In the genomic region with DNA sequence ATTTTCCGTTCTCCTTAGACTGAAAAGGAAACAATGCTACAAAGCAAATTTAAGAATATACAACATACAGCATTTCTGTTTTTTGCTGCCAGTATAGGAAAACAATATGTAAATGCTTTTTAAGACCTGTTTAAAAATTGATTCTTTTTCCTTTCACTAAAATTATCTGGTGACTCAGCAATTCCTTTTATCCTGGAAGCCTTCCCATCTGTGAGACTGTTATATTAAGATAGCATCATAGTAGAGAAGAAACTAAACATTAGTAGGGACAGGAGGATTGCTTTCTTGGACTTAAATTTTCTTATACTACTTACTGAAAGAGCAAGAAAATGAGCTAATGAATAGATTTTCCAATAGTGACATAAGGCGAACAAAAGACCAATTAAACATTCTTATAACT, we compare ENCODE assay signal across 17 cellular contexts. TPM values are rescaled to one million over a fixed set of nuclear protein-coding genes. Genes with fewer than 3 reads are reported as not detected.
A peak's percentile ranks its signal among the peaks of the same experiment; 100 is the strongest.
DNase-seq lines count a peak whose midpoint lies in the region; ATAC-seq, FAIRE-seq and TF ChIP-seq lines count a peak whose summit lies in the region.
"Had no signal": no experiment of that assay in that cellular context is flagged by ENCODE, and none has a peak within 500 bp of the region (broad histone marks: within the 10 kb centered on the region; RNA-seq: fewer than 3 reads in every experiment).

No MANE protein-coding gene starts in this region.

- no peaks in the 10 kb centered on the region for H3K36me3 ChIP-seq in endothelial cell of umbilical vein (ENCODE audit: control insufficient read depth in 2 of 2, extremely low read depth in 1 of 2, insufficient read depth in 2 of 2, low read length in 2 of 2)
- peaks cover 0 to 10% (median 0%) of the 10 kb centered on the region in 3 donors for H3K36me3 ChIP-seq in pancreas
- H3K36me3 ChIP-seq: prostate gland had no signal

- H3K4me1 ChIP-seq in endothelial cell of umbilical vein (ENCODE audit: control insufficient read depth, extremely low read depth, insufficient read depth, low read length) (peaks cover 28% of the 10 kb centered on the region), pancreas (peaks cover 0 to 1% (median 0%) of the 10 kb centered on the region in 3 donors)
- H3K4me1 ChIP-seq: prostate gland had no signal

- peak overlapping the region; percentile 87 for H3K4me2 ChIP-seq in endothelial cell of umbilical vein (ENCODE audit: insufficient read depth, low read length)

- H3K9me1 ChIP-seq in endothelial cell of umbilical vein (replicated peaks; ENCODE audit: control insufficient read depth, extremely low read depth, insufficient read depth, low read length): no peaks in the 10 kb centered on the region

- peak overlapping the region; percentile 16 for H3K27ac Mint-ChIP-seq in neural crest cell (ENCODE audit: unreplicated experiment)

- no peak for TF ChIP-seq POLR2A in endothelial cell of umbilical vein (IDR thresholded peaks at IDR 0.05; ENCODE audit: low read depth, low read length)

- FAIRE-seq in endothelial cell of umbilical vein (lab: Jason Lieb, UNC) (peak; percentile 31), pancreas (lab: Jason Lieb, UNC) (no peak)

- H3K9me3 ChIP-seq in AG04450 (ENCODE audit: control insufficient read depth, insufficient read depth, low read length) (no peaks in the 10 kb centered on the region), endothelial cell of umbilical vein (replicated peaks; ENCODE audit: control insufficient read depth, insufficient read depth, low read length) (no peaks in the 10 kb centered on the region), pancreas (no peaks in the 10 kb centered on the region)
- H3K9me3 ChIP-seq: MG63, prostate gland had no signal

- ATAC-seq in GM21717 (IDR thresholded peaks at IDR 0.05; ENCODE audit: unreplicated experiment) (no peak), pancreas (no peak)

- TF ChIP-seq CTCF in AG04450 (IDR thresholded peaks at IDR 0.05; ENCODE audit: low read depth, low read length) (no peak), endothelial cell of umbilical vein (IDR thresholded peaks at IDR 0.05; ENCODE audit: extremely low read depth in 1 of 2, insufficient read depth in 1 of 2, low read depth in 1 of 2, low read length in 2 of 2) (no peak), neural crest cell (conservative IDR thresholded peaks at IDR 0.05) (no peak), pancreas (IDR thresholded peaks at IDR 0.05) (no peak)

- H3K4me3 ChIP-seq in AG04450 (ENCODE audit: low read depth, low read length): no peak overlapping the region
- peak overlapping the region in 1 of 3 experiments; percentile 32 for H3K4me3 ChIP-seq in endothelial cell of umbilical vein (replicated peaks in 1 of 3; ENCODE audit: insufficient read depth in 1 of 3, low read depth in 1 of 3, low read length in 3 of 3)
- H3K4me3 ChIP-seq in pancreas: no peak overlapping the region
- H3K4me3 ChIP-seq: MG63, prostate gland had no signal

- H3K27ac ChIP-seq in AG04450 (ENCODE audit: low read depth, low read length) (no peak overlapping the region), endothelial cell of umbilical vein (ENCODE audit: insufficient read depth, low read depth, low read length) (peak overlapping the region; percentile 70), pancreas (no peak overlapping the region)
- H3K27ac ChIP-seq: prostate gland, WERI-Rb-1 had no signal

- H3K27me3 Mint-ChIP-seq in neural crest cell (ENCODE audit: low read depth): no peaks in the 10 kb centered on the region

- peak overlapping the region; percentile 68 for H3K9ac ChIP-seq in endothelial cell of umbilical vein (replicated peaks; ENCODE audit: extremely low read depth, insufficient read depth, low read length)

- intact Hi-C loops in endothelial cell of umbilical vein (cut with micrococcal nuclease): no loop called here
- intact Hi-C loops in pancreas (cut with DNase I): no loop called here

- DNase-seq in AG04450 (ENCODE audit: low read depth, low spot score) (peak; percentile 6), M059J (ENCODE audit: low read depth) (peak; percentile 3), endothelial cell of umbilical vein (ENCODE audit: low read depth, low spot score) (peak; percentile 83), neural crest cell (ENCODE audit: low read depth, low spot score) (no peak), pancreas (no peak), NCI-H748 (lab: John Stamatoyannopoulos, UW; ENCODE audit: unreplicated experiment) (no peak)
- DNase-seq in activated CD4-positive, alpha-beta T cell treated with anti-CD3 and anti-CD28 coated beads for 1 hour: no peak
- DNase-seq: activated gamma-delta T cell; anterior cingulate cortex; effector CD4-positive, alpha-beta T cell; MG63; NCI-H187; NCI-H510A treated with DMSO at 0.1 percent for 48 hours; SW 1271; WERI-Rb-1 had no signal

- no peak overlapping the region for H2AFZ ChIP-seq in endothelial cell of umbilical vein (ENCODE audit: low read depth, low read length)

- H3K36me3 Mint-ChIP-seq in neural crest cell (ENCODE audit: low read depth): peaks cover 9% of the 10 kb centered on the region

- no peaks in the 10 kb centered on the region for H3K79me2 ChIP-seq in endothelial cell of umbilical vein (ENCODE audit: control insufficient read depth, insufficient read depth, low read length)

- no peaks in the 10 kb centered on the region for H4K20me1 ChIP-seq in endothelial cell of umbilical vein (replicated peaks; ENCODE audit: control insufficient read depth, extremely low read depth, insufficient read depth, low read length)

- no TSS peak for BruUV-seq in endothelial cell of umbilical vein (replicated peaks; lab: Mats Ljungman, UMichigan)

- POLR2A ChIA-PET in AG04450 (lab: Yijun Ruan, JAX): no interaction called here
- POLR2A ChIA-PET in endothelial cell of umbilical vein (lab: Charles Lee): no interaction called here

- H3K4me3 Mint-ChIP-seq in neural crest cell: no peak overlapping the region

- no peaks in the 10 kb centered on the region for H3K9me3 Mint-ChIP-seq in neural crest cell

- WGBS in pancreas, 2 donors: 80 to 95% methylated on average over 2 of the region's 2 CpGs

- no peaks in the 10 kb centered on the region for H3K27me3 ChIP-seq in AG04450 (ENCODE audit: control insufficient read depth, insufficient read depth, low read length)
- no peaks in the 10 kb centered on the region for H3K27me3 ChIP-seq in endothelial cell of umbilical vein (ENCODE audit: control insufficient read depth in 2 of 2, insufficient read depth in 2 of 2, low read length in 2 of 2)
- no peaks in the 10 kb centered on the region for H3K27me3 ChIP-seq in pancreas
- H3K27me3 ChIP-seq: MG63 had no signal

- dilution Hi-C loops in endothelial cell of umbilical vein (cut with MboI; ENCODE audit: extremely low pct_ligation_motif_present, low sequenced_read_pairs): no loop called here

- H3K4me1 Mint-ChIP-seq in neural crest cell: no peaks in the 10 kb centered on the region

- CTCF ChIA-PET in AG04450 (lab: Charles Lee): interaction anchor here (2.1 kb wide), 1 partner anchor 13 kb away, joined by 9 read pairs; no protein-coding TSS in a partner anchor
- CTCF ChIA-PET in endothelial cell of umbilical vein (lab: Charles Lee): no interaction called here

TF ChIP-seq in endothelial cell of umbilical vein, 7 proteins besides CTCF, POLR2A, EP300 and RAD21:
- peak; percentile 3 for TF ChIP-seq JUN (IDR thresholded peaks at IDR 0.05; ENCODE audit: borderline replicate concordance, insufficient read depth, insufficient read length, low read depth)
- TF ChIP-seq, protein P1, sequence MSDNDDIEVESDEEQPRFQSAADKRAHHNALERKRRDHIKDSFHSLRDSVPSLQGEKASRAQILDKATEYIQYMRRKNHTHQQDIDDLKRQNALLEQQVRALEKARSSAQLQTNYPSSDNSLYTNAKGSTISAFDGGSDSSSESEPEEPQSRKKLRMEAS (IDR thresholded peaks at IDR 0.05; ENCODE audit: insufficient read depth, insufficient read length): no peak

RNA-seq across cellular contexts. Expression of a gene that starts 30.0 kb away (rescaled TPM):
- 0.35 TPM in 1 of 2 replicates, not detected in the other for polyA plus RNA-seq in AG04450 (2011; rRNA removed)
- 8.9 and 12.0 TPM in 2 replicates for polyA minus RNA-seq in AG04450 (2011; rRNA and poly(A)+ RNA removed)
- total RNA-seq in M059J (2014; rRNA removed; shearing (Covaris generic)): not detected in 2 replicates
- total RNA-seq in endothelial cell of umbilical vein: 2.4 and 2.7 TPM in 2 replicates
- 0.36 and 0.62 TPM in 2 replicates for polyA plus RNA-seq in endothelial cell of umbilical vein
- polyA plus RNA-seq in endothelial cell of umbilical vein (2011; cell fraction: cytosol; rRNA removed): 0.08 TPM in 1 of 2 replicates, not detected in the other
- polyA plus RNA-seq in endothelial cell of umbilical vein (2011; cell fraction: nucleus; rRNA removed): 0.78 and 3.1 TPM in 2 replicates
- not detected in 2 replicates for polyA plus RNA-seq in endothelial cell of umbilical vein (2012)
- 32.6 and 32.7 TPM in 2 replicates for polyA minus RNA-seq in endothelial cell of umbilical vein
- polyA minus RNA-seq in endothelial cell of umbilical vein (2011; cell fraction: cytosol; rRNA and poly(A)+ RNA removed): 1.4 TPM
- polyA minus RNA-seq in endothelial cell of umbilical vein (2011; cell fraction: nucleus; rRNA and poly(A)+ RNA removed): 49.4 and 58.0 TPM in 2 replicates
- total RNA-seq in neural crest cell: 1.0 TPM in 1 of 2 replicates, not detected in the other
- under 1 TPM in 4 of 6 donors, not detected in 2; 0.16 to 0.97 (median 0.65) TPM for total RNA-seq in pancreas
- under 1 TPM in 1 of 2 donors, not detected in 1; 0.23 TPM for polyA plus RNA-seq in pancreas

Comparison
In these comparisons a context has a peak if more than half of its experiments do, and no peak if none do; other contexts are left out.
1. DNase-seq: peak in AG04450 (single experiment), M059J (single experiment) and endothelial cell of umbilical vein (single experiment); none in neural crest cell (single experiment), activated CD4-positive, alpha-beta T cell treated with anti-CD3 and anti-CD28 coated beads for 1 hour (single experiment), pancreas (0 of 6) and NCI-H748 (single experiment).